ENCODE assay signal across 14 cellular contexts in genomic region chr6:26028212-26028752, GRCh38. TPM values are rescaled to one million over a fixed set of nuclear protein-coding genes. Genes with fewer than 3 reads are reported as not detected.
DNase-seq lines count a peak whose midpoint lies in the region; ATAC-seq and TF ChIP-seq lines count a peak whose summit lies in the region.
"Had no signal": no experiment of that assay in that cellular context is flagged by ENCODE, and none has a peak within 500 bp of the region (broad histone marks: within the 10 kb centered on the region; RNA-seq: fewer than 3 reads in every experiment).

No MANE protein-coding gene starts in this region.

- H2AFZ ChIP-seq in OCI-LY7 (ENCODE audit: low read length): no peak overlapping the region; the same call in 1 of the 2 replicates
- peak overlapping the region; percentile 80 for H2AFZ ChIP-seq in osteoblast (ENCODE audit: low read length)

- peak overlapping the region; percentile 99 for H3K27ac ChIP-seq in OCI-LY7 (ENCODE audit: low read depth, low read length, poor library complexity, severe bottlenecking)
- peak overlapping the region; percentile 75 for H3K27ac ChIP-seq in ectodermal cell (ENCODE audit: insufficient read depth, low read depth, low read length, poor library complexity, severe bottlenecking)
- H3K27ac ChIP-seq in osteoblast (ENCODE audit: low read depth, low read length): peak overlapping the region; percentile 95

- 77 to 79% methylated on average over 5 of the region's 6 CpGs for WGBS in ectodermal cell, 2 experiments

- ATAC-seq in HG03139 (IDR thresholded peaks at IDR 0.05; ENCODE audit: unreplicated experiment): no peak
- ATAC-seq: upper lobe of right lung had no signal

- H3K27ac Mint-ChIP-seq in activated CD4-positive, alpha-beta T cell treated with anti-CD3 and anti-CD28 coated beads, Interleukin-2, amount 10 ng/mL, durations not matched to agents 24 days and 14 days: peak overlapping the region; percentile 98

- no peaks in the 10 kb centered on the region for H3K9me2 ChIP-seq in OCI-LY7 (ENCODE audit: insufficient read depth, low read length)

- intact Hi-C loops in activated CD4-positive, alpha-beta T cell treated with anti-CD3 and anti-CD28 coated beads, Interleukin-2, amount 10 ng/mL, durations not matched to agents 24 days and 14 days (cut with micrococcal nuclease): loop anchor here (5.0 to 10.0 kb wide), 4 partner anchors 853 to 1807 kb away; partner anchors contain the start of gene RIPOR2
- intact Hi-C loops in OCI-LY7 (cut with micrococcal nuclease; ENCODE audit: unreplicated experiment): loop anchor here (5.0 to 10.0 kb wide), 2 partner anchors 189 to 1513 kb away; a partner anchor contains a TSS

- H3K4me3 ChIP-seq in OCI-LY7 (ENCODE audit: low read depth, low read length, poor library complexity, severe bottlenecking) (peak overlapping the region; percentile 71), ectodermal cell (ENCODE audit: insufficient read depth, low read depth, low read length) (no peak overlapping the region), osteoblast (ENCODE audit: insufficient read depth, low read length) (no peak overlapping the region)

- H3K4me3 Mint-ChIP-seq in activated CD4-positive, alpha-beta T cell treated with anti-CD3 and anti-CD28 coated beads, Interleukin-2, amount 10 ng/mL, durations not matched to agents 24 days and 14 days: peak overlapping the region; percentile 53

- no peaks in the 10 kb centered on the region for H4K20me1 ChIP-seq in OCI-LY7 (ENCODE audit: insufficient read depth, low read length)
- H4K20me1 ChIP-seq in osteoblast (ENCODE audit: insufficient read depth, low read length): no peaks in the 10 kb centered on the region

- H3K36me3 ChIP-seq in OCI-LY7 (ENCODE audit: insufficient read depth, low read length) (peaks cover 3% of the 10 kb centered on the region; the same call in 1 of the 2 replicates), ectodermal cell (ENCODE audit: control insufficient read depth, insufficient read depth, low read length) (no peaks in the 10 kb centered on the region), osteoblast (ENCODE audit: insufficient read depth, low read length) (no peaks in the 10 kb centered on the region)
- H3K36me3 ChIP-seq: upper lobe of right lung had no signal

- TF ChIP-seq CTCF in OCI-LY7 (conservative IDR thresholded peaks at IDR 0.05; ENCODE audit: low read length) (no peak), osteoblast (IDR thresholded peaks at IDR 0.05; ENCODE audit: extremely low read depth, low read depth, low read length) (no peak)

- H3K9me3 Mint-ChIP-seq in activated CD4-positive, alpha-beta T cell treated with anti-CD3 and anti-CD28 coated beads, Interleukin-2, amount 10 ng/mL, durations not matched to agents 24 days and 14 days: peaks cover 4% of the 10 kb centered on the region

- peaks cover 3% of the 10 kb centered on the region for H3K36me3 Mint-ChIP-seq in activated CD4-positive, alpha-beta T cell treated with anti-CD3 and anti-CD28 coated beads, Interleukin-2, amount 10 ng/mL, durations not matched to agents 24 days and 14 days (ENCODE audit: low read depth)

- DNase-seq in activated CD4-positive, alpha-beta T cell treated with anti-CD3 and anti-CD28 coated beads, Interleukin-2, amount 10 ng/mL, durations not matched to agents 24 days and 14 days: no peak
- DNase-seq in activated CD4-positive, alpha-beta T cell treated with anti-CD3 and anti-CD28 coated beads, Interleukin-2, amount 50 U/mL, for 1 hour: no peak
- no peak for DNase-seq in OCI-LY7 (ENCODE audit: low spot score)
- DNase-seq in osteoblast (ENCODE audit: insufficient read length, low spot score, missing footprints): no peak
- no peak for DNase-seq in HT-29 (ENCODE audit: low spot score)
- no peak for DNase-seq in NCI-H2227 (lab: John Stamatoyannopoulos, UW; ENCODE audit: unreplicated experiment)
- DNase-seq: activated T-cell treated with anti-CD3 and anti-CD28 coated beads, Interleukin-2, amount 50 U/mL, for 1 hour; dermis blood vessel endothelial cell; NCI-H446 treated with DMSO at 0.1 percent for 48 hours; occipital lobe; stimulated activated CD4-positive, alpha-beta T cell treated with anti-CD3 and anti-CD28 coated beads, Interleukin-4, amount 100 ng/mL, for 4 hours; upper lobe of right lung had no signal

- no TSS peak for BruUV-seq in OCI-LY7 (replicated peaks; lab: Mats Ljungman, UMichigan)

- H3K9me3 ChIP-seq in OCI-LY7 (ENCODE audit: low read length) (no peaks in the 10 kb centered on the region), ectodermal cell (ENCODE audit: control insufficient read depth, low read length) (no peaks in the 10 kb centered on the region), osteoblast (ENCODE audit: low read depth, low read length) (no peaks in the 10 kb centered on the region)
- H3K9me3 ChIP-seq: upper lobe of right lung had no signal

- no peaks in the 10 kb centered on the region for H3K27me3 ChIP-seq in ectodermal cell (ENCODE audit: control insufficient read depth, insufficient read depth, low read length, poor library complexity, severe bottlenecking)
- no peaks in the 10 kb centered on the region for H3K27me3 ChIP-seq in osteoblast (ENCODE audit: insufficient read depth, low read length)
- H3K27me3 ChIP-seq: upper lobe of right lung had no signal

- peaks cover 66% of the 10 kb centered on the region for H3K4me1 Mint-ChIP-seq in activated CD4-positive, alpha-beta T cell treated with anti-CD3 and anti-CD28 coated beads, Interleukin-2, amount 10 ng/mL, durations not matched to agents 24 days and 14 days

- peaks cover 3% of the 10 kb centered on the region for H3K27me3 Mint-ChIP-seq in activated CD4-positive, alpha-beta T cell treated with anti-CD3 and anti-CD28 coated beads, Interleukin-2, amount 10 ng/mL, durations not matched to agents 24 days and 14 days

- H3K79me2 ChIP-seq in OCI-LY7 (ENCODE audit: insufficient read depth, low read depth, low read length): no peaks in the 10 kb centered on the region
- H3K79me2 ChIP-seq in osteoblast (ENCODE audit: insufficient read depth, low read length): no peaks in the 10 kb centered on the region

- H3K4me1 ChIP-seq in OCI-LY7 (ENCODE audit: insufficient read depth, low read length, poor library complexity, severe bottlenecking): peaks cover 70% of the 10 kb centered on the region
- peaks cover 45% of the 10 kb centered on the region for H3K4me1 ChIP-seq in ectodermal cell (ENCODE audit: control insufficient read depth, insufficient read depth, low read length)
- peaks cover 27% of the 10 kb centered on the region for H3K4me1 ChIP-seq in osteoblast (ENCODE audit: insufficient read depth, low read length)

- peak overlapping the region; percentile 96 for H3K4me2 ChIP-seq in OCI-LY7 (ENCODE audit: low read length)
- peak overlapping the region; percentile 94 for H3K4me2 ChIP-seq in osteoblast (ENCODE audit: insufficient read depth, low read length)

- POLR2A ChIA-PET in OCI-LY7 (lab: Charles Lee): interaction anchor here (0.5 to 17.2 kb wide), 26 partner anchors 7 to 1865 kb away, joined by 3 to 793 read pairs (median 8); a partner anchor contains a TSS

- CTCF ChIA-PET in OCI-LY7 (lab: Charles Lee; ENCODE audit: unreplicated experiment): no interaction called here

RNA-seq across cellular contexts. Expression of gene HFE, which starts 58.9 kb away (rescaled TPM):
- total RNA-seq in activated CD4-positive, alpha-beta T cell treated with anti-CD3 and anti-CD28 coated beads, Interleukin-2, amount 10 ng/mL, durations not matched to agents 24 days and 14 days: 0.12 and 0.50 TPM in 2 replicates
- 0.18 and 0.69 TPM in 2 replicates for total RNA-seq in OCI-LY7 (2014; rRNA removed; shearing (Covaris generic))
- 0.57 and 0.72 TPM in 2 replicates for total RNA-seq in OCI-LY7 (2022)
- 0.78 TPM for polyA plus RNA-seq in ectodermal cell (2013, experiment 1 of 4)
- polyA plus RNA-seq in ectodermal cell (2013, experiment 2 of 4): 0.92 TPM
- polyA plus RNA-seq in ectodermal cell (2013, experiment 3 of 4): 0.85 TPM
- 0.93 TPM for polyA plus RNA-seq in ectodermal cell (2013, experiment 4 of 4)
- total RNA-seq in osteoblast: 14.1 and 15.9 TPM in 2 replicates
- total RNA-seq in HT-29 (2014; rRNA removed; shearing (Covaris generic)): 7.3 and 8.7 TPM in 2 replicates
